11 cellular contexts compared by ENCODE assay signal in the genomic region with DNA sequence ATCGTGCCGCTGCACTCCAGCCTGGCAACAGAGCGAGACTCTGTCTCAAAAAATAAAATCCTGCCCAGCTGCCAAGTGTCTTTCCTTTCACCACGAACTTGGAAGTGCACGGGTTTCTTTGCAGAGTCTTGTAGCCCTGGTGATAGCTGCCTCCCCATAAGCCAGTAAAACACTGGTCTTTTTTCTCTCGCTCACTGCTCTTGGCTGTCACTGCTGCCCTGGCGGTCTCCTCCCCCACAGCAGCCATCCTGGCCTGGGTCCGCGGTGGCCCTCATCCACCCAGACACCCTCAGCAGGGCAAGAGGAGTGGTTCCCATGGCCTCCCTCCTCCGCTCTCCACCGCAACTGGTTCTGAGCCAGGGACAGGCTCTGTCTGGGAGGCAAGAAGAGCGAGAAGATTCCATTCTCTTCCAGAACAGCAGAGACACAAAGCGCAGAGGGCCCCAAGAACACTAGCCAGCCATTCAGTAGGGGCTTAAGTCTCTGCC. TPM values are rescaled to one million over a fixed set of nuclear protein-coding genes. Genes with fewer than 3 reads are reported as not detected.
A peak's percentile ranks its signal among the peaks of the same experiment; 100 is the strongest.
DNase-seq lines count a peak whose midpoint lies in the region; ATAC-seq and TF ChIP-seq lines count a peak whose summit lies in the region.
"Had no signal": no experiment of that assay in that cellular context is flagged by ENCODE, and none has a peak within 500 bp of the region (broad histone marks: within the 10 kb centered on the region; RNA-seq: fewer than 3 reads in every experiment).

No MANE protein-coding gene starts in this region.

- DNase-seq in activated CD4-positive, alpha-beta T cell treated with anti-CD3 and anti-CD28 coated beads for 36 hours, result peak; percentile 2
- DNase-seq in activated CD4-positive, alpha-beta T cell treated with anti-CD3 and anti-CD28 coated beads, Interleukin-2, amount 10 ng/mL, durations not matched to agents 24 days and 14 days, result no peak
- DNase-seq in esophagus muscularis mucosa (ENCODE audit: extremely low spot score) (no peak), transverse colon (peak; percentile 33), NCI-H524 treated with DMSO at 0.1 percent for 48 hours (lab: John Stamatoyannopoulos, UW) (no peak), NCI-H187 (lab: John Stamatoyannopoulos, UW) (no peak), DMS114 treated with DMSO at 0.1 percent for 48 hours (lab: John Stamatoyannopoulos, UW; ENCODE audit: unreplicated experiment) (no peak)
- DNase-seq: activated naive CD4-positive, alpha-beta T cell had no signal

- no peak overlapping the region for H3K27ac Mint-ChIP-seq in activated CD4-positive, alpha-beta T cell treated with anti-CD3 and anti-CD28 coated beads for 36 hours
- H3K27ac Mint-ChIP-seq in activated CD4-positive, alpha-beta T cell treated with anti-CD3 and anti-CD28 coated beads, Interleukin-2, amount 10 ng/mL, durations not matched to agents 24 days and 14 days, result no peak overlapping the region

- no peaks in the 10 kb centered on the region for H3K27me3 Mint-ChIP-seq in activated CD4-positive, alpha-beta T cell treated with anti-CD3 and anti-CD28 coated beads for 36 hours
- no peaks in the 10 kb centered on the region for H3K27me3 Mint-ChIP-seq in activated CD4-positive, alpha-beta T cell treated with anti-CD3 and anti-CD28 coated beads, Interleukin-2, amount 10 ng/mL, durations not matched to agents 24 days and 14 days

- in situ Hi-C loops in transverse colon (cut with MboI; ENCODE audit: low pct_ligation_motif_present in 1 of 4, low pct_unique_long_range_greater_than_20kb in 1 of 4, low sequenced_read_pairs in 3 of 4), result no loop called here

- peaks cover 30% of the 10 kb centered on the region for H3K4me1 Mint-ChIP-seq in activated CD4-positive, alpha-beta T cell treated with anti-CD3 and anti-CD28 coated beads for 36 hours
- peaks cover 3% of the 10 kb centered on the region for H3K4me1 Mint-ChIP-seq in activated CD4-positive, alpha-beta T cell treated with anti-CD3 and anti-CD28 coated beads, Interleukin-2, amount 10 ng/mL, durations not matched to agents 24 days and 14 days

- H3K27me3 ChIP-seq in esophagus muscularis mucosa, result no peaks in the 10 kb centered on the region
- H3K27me3 ChIP-seq in muscle layer of duodenum (ENCODE audit: low read depth, low read length), result no peaks in the 10 kb centered on the region
- H3K27me3 ChIP-seq in transverse colon, result no peaks in the 10 kb centered on the region

- H3K4me3 Mint-ChIP-seq in activated CD4-positive, alpha-beta T cell treated with anti-CD3 and anti-CD28 coated beads for 36 hours, result no peak overlapping the region
- H3K4me3 Mint-ChIP-seq in activated CD4-positive, alpha-beta T cell treated with anti-CD3 and anti-CD28 coated beads, Interleukin-2, amount 10 ng/mL, durations not matched to agents 24 days and 14 days, result no peak overlapping the region

- TF ChIP-seq CTCF in esophagus muscularis mucosa (IDR thresholded peaks at IDR 0.05) (peak in 1 of 3 experiments; percentile 6), transverse colon (IDR thresholded peaks at IDR 0.05) (no peak)

- CTCF ChIA-PET in activated CD4-positive, alpha-beta T cell treated with anti-CD3 and anti-CD28 coated beads for 36 hours (lab: Charles Lee), result interaction anchor here (0.7 kb wide), 1 partner anchor 219 kb away, joined by 3 read pairs; no protein-coding TSS in a partner anchor

- intact Hi-C loops in activated CD4-positive, alpha-beta T cell treated with anti-CD3 and anti-CD28 coated beads for 36 hours (cut with DNase I, micrococcal nuclease), result no loop called here
- intact Hi-C loops in activated CD4-positive, alpha-beta T cell treated with anti-CD3 and anti-CD28 coated beads, Interleukin-2, amount 10 ng/mL, durations not matched to agents 24 days and 14 days (cut with micrococcal nuclease), result no loop called here
- intact Hi-C loops in esophagus muscularis mucosa (cut with DNase I) (no loop called here), transverse colon (cut with DNase I; ENCODE audit: low total_unique reads) (no loop called here)

- peak overlapping the region; percentile 9 to 41 (median 36) for H3K4me3 ChIP-seq in esophagus muscularis mucosa
- H3K4me3 ChIP-seq in muscle layer of duodenum (ENCODE audit: low read depth in 1 of 2, low read length in 2 of 2), result peak overlapping the region in 1 of 2 donors; percentile 38
- H3K4me3 ChIP-seq in transverse colon, result peak overlapping the region in 1 of 4 donors; percentile 9
- H3K4me3 ChIP-seq: A549 had no signal

- H3K27ac ChIP-seq in esophagus muscularis mucosa (replicated peaks in 1 of 4), result peak overlapping the region; percentile 78 to 85 (median 81)
- peak overlapping the region; percentile 60 for H3K27ac ChIP-seq in muscle layer of duodenum (ENCODE audit: low read length)
- peak overlapping the region; percentile 64 to 78 (median 70) for H3K27ac ChIP-seq in transverse colon
- H3K27ac ChIP-seq: A549, parathyroid adenoma had no signal

- no peaks in the 10 kb centered on the region for H3K9me3 Mint-ChIP-seq in activated CD4-positive, alpha-beta T cell treated with anti-CD3 and anti-CD28 coated beads for 36 hours (ENCODE audit: low read depth)
- no peaks in the 10 kb centered on the region for H3K9me3 Mint-ChIP-seq in activated CD4-positive, alpha-beta T cell treated with anti-CD3 and anti-CD28 coated beads, Interleukin-2, amount 10 ng/mL, durations not matched to agents 24 days and 14 days

- 46% methylated on average over 11 of the region's 13 CpGs for WGBS in esophagus muscularis mucosa
- 68 to 69% methylated on average over 5 to 13 of the region's 13 CpGs for WGBS in transverse colon (ENCODE audit: low coverage in 1 of 2), 2 donors

- peaks cover 12% of the 10 kb centered on the region for H3K36me3 Mint-ChIP-seq in activated CD4-positive, alpha-beta T cell treated with anti-CD3 and anti-CD28 coated beads for 36 hours (ENCODE audit: low read depth)
- peaks cover 15% of the 10 kb centered on the region for H3K36me3 Mint-ChIP-seq in activated CD4-positive, alpha-beta T cell treated with anti-CD3 and anti-CD28 coated beads, Interleukin-2, amount 10 ng/mL, durations not matched to agents 24 days and 14 days (ENCODE audit: low read depth)

- H3K9me3 ChIP-seq in esophagus muscularis mucosa, result no peaks in the 10 kb centered on the region
- no peaks in the 10 kb centered on the region for H3K9me3 ChIP-seq in muscle layer of duodenum (ENCODE audit: control insufficient read depth in 1 of 2, low read length in 2 of 2)
- no peaks in the 10 kb centered on the region for H3K9me3 ChIP-seq in transverse colon
- H3K9me3 ChIP-seq: A549 had no signal

- TF ChIP-seq EP300 in esophagus muscularis mucosa (IDR thresholded peaks at IDR 0.05) (no peak), transverse colon (IDR thresholded peaks at IDR 0.05; ENCODE audit: low read depth) (no peak)

- no peak for ATAC-seq in activated CD4-positive, alpha-beta T cell treated with anti-CD3 and anti-CD28 coated beads for 36 hours

- TF ChIP-seq POLR2A in esophagus muscularis mucosa (IDR thresholded peaks at IDR 0.05; ENCODE audit: low read depth) (no peak), transverse colon (IDR thresholded peaks at IDR 0.05) (no peak)

- H3K4me1 ChIP-seq in esophagus muscularis mucosa, result peaks cover 54 to 77% (median 68%) of the 10 kb centered on the region in 4 donors
- peaks cover 0 to 42% of the 10 kb centered on the region in 2 donors for H3K4me1 ChIP-seq in muscle layer of duodenum (ENCODE audit: control insufficient read depth in 1 of 2, insufficient read depth in 2 of 2, low read length in 2 of 2)
- H3K4me1 ChIP-seq in transverse colon, result peaks cover 0 to 25% (median 16%) of the 10 kb centered on the region in 4 donors
- H3K4me1 ChIP-seq: A549, parathyroid adenoma had no signal

- POLR2A ChIA-PET in activated CD4-positive, alpha-beta T cell treated with anti-CD3 and anti-CD28 coated beads for 36 hours (lab: Charles Lee), result no interaction called here

- H3K36me3 ChIP-seq in esophagus muscularis mucosa (peaks cover 20 to 36% (median 35%) of the 10 kb centered on the region in 4 donors), muscle layer of duodenum (ENCODE audit: control insufficient read depth in 1 of 2, insufficient read depth in 2 of 2, low read length in 2 of 2) (peaks cover 28 to 32% of the 10 kb centered on the region in 2 donors), transverse colon (peaks cover 0 to 26% (median 11%) of the 10 kb centered on the region in 4 donors)

RNA-seq across cellular contexts. Expression of a gene that starts 44.4 kb away (rescaled TPM):
- 1 to 10 TPM; 4.9 to 5.2 TPM for total RNA-seq in activated CD4-positive, alpha-beta T cell treated with anti-CD3 and anti-CD28 coated beads for 36 hours
- total RNA-seq in activated CD4-positive, alpha-beta T cell treated with anti-CD3 and anti-CD28 coated beads, Interleukin-2, amount 10 ng/mL, durations not matched to agents 24 days and 14 days, result 9.0 and 9.8 TPM in 2 replicates
- total RNA-seq in esophagus muscularis mucosa (10 to 100 TPM; 10.8 to 24.4 (median 12.0) TPM), transverse colon (10 to 100 TPM; 10.1 to 36.0 (median 10.8) TPM)

Comparison
In these comparisons a context has a peak if more than half of its experiments do, and no peak if none do; other contexts are left out.
1. DNase-seq: peak in activated CD4-positive, alpha-beta T cell treated with anti-CD3 and anti-CD28 coated beads for 36 hours (single experiment) and transverse colon (single experiment); none in activated CD4-positive, alpha-beta T cell treated with anti-CD3 and anti-CD28 coated beads, Interleukin-2, amount 10 ng/mL, durations not matched to agents 24 days and 14 days (single experiment), esophagus muscularis mucosa (single experiment), NCI-H524 treated with DMSO at 0.1 percent for 48 hours (single experiment), NCI-H187 (0 of 2) and DMS114 treated with DMSO at 0.1 percent for 48 hours (single experiment).
2. Peak in every context shown above with its lines, with median percentiles within 50 percentile points of each other: H3K27ac ChIP-seq.